In genomic region chr9:92196909-92197308, GRCh38 we compare ENCODE assay signal across 1 cellular context.
TF ChIP-seq lines count a peak whose summit lies in the region.

No MANE protein-coding gene starts in this region.

TF ChIP-seq in HepG2, 621 proteins besides CTCF, POLR2A, EP300 and RAD21 (continued from another document and continues in another):
- TF ChIP-seq ZHX1 (CRISPR knock-in tag; IDR thresholded peaks at IDR 0.05; ENCODE audit: low read depth), result 0 out of 2 replicates have a peak, but pooled peaks have one; percentile 26
- no peak for TF ChIP-seq BCLAF1 (IDR thresholded peaks at IDR 0.05)
- TF ChIP-seq ZNF737 (CRISPR knock-in tag; IDR thresholded peaks at IDR 0.05; ENCODE audit: borderline replicate concordance), result no peak
- TF ChIP-seq ZBTB21 (CRISPR knock-in tag; IDR thresholded peaks at IDR 0.05), result no peak
- peak; percentile 97 for TF ChIP-seq RFX5 (IDR thresholded peaks at IDR 0.05; ENCODE audit: low read depth, low read length)
- TF ChIP-seq PRDM4 (CRISPR knock-in tag; IDR thresholded peaks at IDR 0.05; ENCODE audit: borderline replicate concordance), result no peak
- TF ChIP-seq ZFP82 (CRISPR knock-in tag; IDR thresholded peaks at IDR 0.05; ENCODE audit: borderline replicate concordance), result no peak
- no peak for TF ChIP-seq ZNF318 (CRISPR knock-in tag; IDR thresholded peaks at IDR 0.05)
- no peak for TF ChIP-seq AGO2 (optimal IDR thresholded peaks at IDR 0.05; ENCODE audit: low read depth, low read length)
- no peak for TF ChIP-seq ZNF335 (CRISPR knock-in tag; IDR thresholded peaks at IDR 0.05)
- TF ChIP-seq ZNF770 (CRISPR knock-in tag; IDR thresholded peaks at IDR 0.05), result no peak
- no peak for TF ChIP-seq PHF20 (CRISPR knock-in tag; IDR thresholded peaks at IDR 0.05)
- no peak for TF ChIP-seq ZNF646 (CRISPR knock-in tag; IDR thresholded peaks at IDR 0.05)
- no peak for TF ChIP-seq REXO4 (CRISPR knock-in tag; IDR thresholded peaks at IDR 0.05; ENCODE audit: borderline replicate concordance)
- no peak for TF ChIP-seq NFE2 (CRISPR knock-in tag; IDR thresholded peaks at IDR 0.05)
- TF ChIP-seq PAWR (CRISPR knock-in tag; IDR thresholded peaks at IDR 0.05; ENCODE audit: borderline replicate concordance), result no peak
- TF ChIP-seq ZFP90 (CRISPR knock-in tag; IDR thresholded peaks at IDR 0.05; ENCODE audit: borderline replicate concordance), result no peak
- 0 out of 2 replicates have a peak, but pooled peaks have one; percentile 18 for TF ChIP-seq SAP130 (CRISPR knock-in tag; IDR thresholded peaks at IDR 0.05; ENCODE audit: low read depth)
- TF ChIP-seq BCL6 (CRISPR knock-in tag; IDR thresholded peaks at IDR 0.05), result peak; percentile 96
- no peak for TF ChIP-seq ARNT (IDR thresholded peaks at IDR 0.05)
- TF ChIP-seq HOXD1 (CRISPR knock-in tag; IDR thresholded peaks at IDR 0.05), result no peak
